In the genomic region with DNA sequence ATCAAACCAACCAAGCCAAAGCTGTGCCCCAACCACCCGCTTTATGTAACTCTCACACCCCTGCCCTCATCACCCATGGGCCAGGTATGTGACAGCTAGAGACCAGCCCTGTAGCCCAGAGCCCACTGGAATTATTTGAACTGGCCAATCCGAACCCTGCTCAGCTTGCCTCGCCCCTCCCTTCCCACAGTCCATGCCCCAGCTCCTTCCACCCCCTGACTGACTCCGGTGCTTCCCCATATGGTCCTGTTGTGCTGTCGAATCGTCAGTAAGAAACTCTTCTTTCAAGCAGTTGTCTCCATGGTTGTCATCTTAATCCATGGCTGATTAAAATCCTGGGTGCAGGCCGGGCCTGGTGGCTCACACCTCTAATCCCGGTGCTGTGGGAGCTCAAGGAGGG, we compare ENCODE assay signal across 24 cellular contexts.
"Had no signal": no experiment of that assay in that cellular context is flagged by ENCODE, and none has a peak within 500 bp of the region (broad histone marks: within the 10 kb centered on the region; RNA-seq: fewer than 3 reads in every experiment).

No MANE protein-coding gene starts in this region.

- H3K27me3 Mint-ChIP-seq: stimulated activated naive CD8-positive, alpha-beta T cell treated with anti-CD3 and anti-CD28 coated beads, Interleukin-15, amount 100 ng/mL, for 72 hours had no signal

- H3K36me3 ChIP-seq: esophagus muscularis mucosa, left lung, pancreas, tibial nerve had no signal

- H3K27me3 ChIP-seq: esophagus muscularis mucosa, hepatocyte, left lung, pancreas, tibial nerve had no signal

- DNase-seq: activated CD4-positive, alpha-beta memory T cell treated with anti-CD3 and anti-CD28 coated beads for 36 hours; activated CD4-positive, alpha-beta T cell treated with anti-CD3 and anti-CD28 coated beads for 4 hours; activated CD4-positive, CD25-positive, alpha-beta regulatory T cell; activated gamma-delta T cell treated with Interleukin-2 at 50 U/mL for 16 hours; anterior cingulate cortex; central memory CD4-positive, alpha-beta T cell; effector memory CD4-positive, alpha-beta T cell; glutamatergic neuron; immature natural killer cell; kidney glomerular epithelial cell; left lung; natural killer cell; pancreas; right cardiac atrium; stimulated activated CD4-positive, alpha-beta T cell treated with anti-CD3 and anti-CD28 coated beads, Interleukin-2, amount 100 ng/mL, for 24 hours; stimulated activated naive CD8-positive, alpha-beta T cell treated with anti-CD3 and anti-CD28 coated beads, Interleukin-15, amount 100 ng/mL, for 72 hours; T-helper 17 cell had no signal

- H3K27ac Mint-ChIP-seq: activated CD4-positive, alpha-beta memory T cell treated with anti-CD3 and anti-CD28 coated beads for 36 hours; activated naive CD4-positive, alpha-beta T cell treated with anti-CD3 and anti-CD28 coated beads, Interleukin-2, amount 50 U/mL, for 24 hours; immature natural killer cell; mesothelial cell of epicardium; natural killer cell; stimulated activated effector memory CD8-positive, alpha-beta T cell treated with anti-CD3 and anti-CD28 coated beads, Interleukin-12 subunit alpha, Interleukin-12 subunit beta, amount 100 ng/mL, for 72 hours; T-helper 17 cell had no signal

- H3K9me3 ChIP-seq: esophagus muscularis mucosa, left lung, pancreas, tibial nerve had no signal

- H3K4me2 ChIP-seq: hepatocyte had no signal

- H3K36me3 Mint-ChIP-seq: activated CD4-positive, alpha-beta memory T cell treated with anti-CD3 and anti-CD28 coated beads for 36 hours; activated naive CD4-positive, alpha-beta T cell treated with anti-CD3 and anti-CD28 coated beads, Interleukin-2, amount 50 U/mL, for 24 hours; immature natural killer cell; mesothelial cell of epicardium; natural killer cell; stimulated activated effector memory CD8-positive, alpha-beta T cell treated with anti-CD3 and anti-CD28 coated beads, Interleukin-12 subunit alpha, Interleukin-12 subunit beta, amount 100 ng/mL, for 72 hours had no signal

- H3K4me3 Mint-ChIP-seq: activated CD4-positive, alpha-beta memory T cell treated with anti-CD3 and anti-CD28 coated beads for 36 hours; activated naive CD4-positive, alpha-beta T cell treated with anti-CD3 and anti-CD28 coated beads, Interleukin-2, amount 50 U/mL, for 24 hours; immature natural killer cell; mesothelial cell of epicardium; natural killer cell; stimulated activated effector memory CD8-positive, alpha-beta T cell treated with anti-CD3 and anti-CD28 coated beads, Interleukin-12 subunit alpha, Interleukin-12 subunit beta, amount 100 ng/mL, for 72 hours; stimulated activated naive CD8-positive, alpha-beta T cell treated with anti-CD3 and anti-CD28 coated beads, Interleukin-15, amount 100 ng/mL, for 72 hours; T-helper 17 cell had no signal

- H3K27ac ChIP-seq: esophagus muscularis mucosa, hepatocyte, left lung, pancreas, skin epidermis, tibial nerve had no signal

- ATAC-seq: left lung; natural killer cell; pancreas; right cardiac atrium; stimulated activated effector memory CD8-positive, alpha-beta T cell treated with anti-CD3 and anti-CD28 coated beads, Interleukin-12 subunit alpha, Interleukin-12 subunit beta, amount 100 ng/mL, for 72 hours; stimulated activated naive CD8-positive, alpha-beta T cell treated with anti-CD3 and anti-CD28 coated beads, Interleukin-15, amount 100 ng/mL, for 72 hours; T-helper 17 cell had no signal

- H3K9me3 Mint-ChIP-seq: activated CD4-positive, alpha-beta memory T cell treated with anti-CD3 and anti-CD28 coated beads for 36 hours; activated naive CD4-positive, alpha-beta T cell treated with anti-CD3 and anti-CD28 coated beads, Interleukin-2, amount 50 U/mL, for 24 hours; immature natural killer cell; natural killer cell; stimulated activated effector memory CD8-positive, alpha-beta T cell treated with anti-CD3 and anti-CD28 coated beads, Interleukin-12 subunit alpha, Interleukin-12 subunit beta, amount 100 ng/mL, for 72 hours; stimulated activated naive CD8-positive, alpha-beta T cell treated with anti-CD3 and anti-CD28 coated beads, Interleukin-15, amount 100 ng/mL, for 72 hours had no signal

- H3K4me3 ChIP-seq: esophagus muscularis mucosa, hepatocyte, left lung, pancreas, skin epidermis, tibial nerve had no signal

- H3K4me1 Mint-ChIP-seq: activated naive CD4-positive, alpha-beta T cell treated with anti-CD3 and anti-CD28 coated beads, Interleukin-2, amount 50 U/mL, for 24 hours; natural killer cell; stimulated activated effector memory CD8-positive, alpha-beta T cell treated with anti-CD3 and anti-CD28 coated beads, Interleukin-12 subunit alpha, Interleukin-12 subunit beta, amount 100 ng/mL, for 72 hours; T-helper 17 cell had no signal
